10 cellular contexts compared by ENCODE assay signal in the genomic region with DNA sequence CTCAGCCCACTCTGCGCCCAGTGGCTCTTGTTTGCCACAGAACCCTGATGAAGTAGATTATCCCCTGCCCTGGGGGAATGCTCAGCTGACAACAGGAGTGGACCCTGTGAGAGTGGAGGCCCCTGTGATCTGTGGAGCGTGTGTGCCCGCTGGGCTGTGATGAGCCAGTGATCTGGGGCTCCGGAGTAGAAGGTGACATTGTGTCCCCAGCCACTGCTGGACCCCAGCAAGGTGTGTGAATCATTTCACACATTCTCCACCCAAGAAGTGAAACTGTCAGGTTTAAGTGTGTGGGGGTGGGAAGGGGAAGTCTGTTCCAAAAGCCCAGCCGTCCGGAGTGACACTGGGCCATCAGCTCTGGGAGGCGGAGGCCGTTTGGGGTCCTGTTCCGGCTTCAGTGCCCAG. TPM values are rescaled to one million over a fixed set of nuclear protein-coding genes. Genes with fewer than 3 reads are reported as not detected.
DNase-seq lines count a peak whose midpoint lies in the region; ATAC-seq and TF ChIP-seq lines count a peak whose summit lies in the region.
"Had no signal": no experiment of that assay in that cellular context is flagged by ENCODE, and none has a peak within 500 bp of the region (broad histone marks: within the 10 kb centered on the region; RNA-seq: fewer than 3 reads in every experiment).

No MANE protein-coding gene starts in this region.

- H4K20me1 ChIP-seq in Karpas-422 (ENCODE audit: insufficient read depth, low read depth, low read length) = peaks cover 9% of the 10 kb centered on the region; the same call in 1 of the 2 replicates

- DNase-seq in GM10266 (ENCODE audit: extremely low spot score) (peak; percentile 76), Karpas-422 (peak; percentile 63), right atrium auricular region (ENCODE audit: low spot score) (no peak), C1 segment of cervical spinal cord (lab: John Stamatoyannopoulos, UW) (no peak), NCI-H1436 treated with DMSO at 0.1 percent for 48 hours (lab: John Stamatoyannopoulos, UW) (no peak), suprapubic skin (ENCODE audit: low spot score in 2 of 2) (no peak), NCI-H187 treated with DMSO at 0.1 percent for 48 hours (lab: John Stamatoyannopoulos, UW) (no peak)
- DNase-seq: foreskin fibroblast, GDM1 had no signal

- WGBS in suprapubic skin = 94% methylated on average over 7 of the region's 9 CpGs

- H2AFZ ChIP-seq in Karpas-422 (ENCODE audit: low read length) = no peak overlapping the region

- peak overlapping the region; percentile 75 for H3K27ac ChIP-seq in Karpas-422 (ENCODE audit: low read length)
- H3K27ac ChIP-seq in right atrium auricular region = peak overlapping the region; percentile 92 to 94
- no peak overlapping the region for H3K27ac ChIP-seq in suprapubic skin

- TF ChIP-seq POLR2A in suprapubic skin (IDR thresholded peaks at IDR 0.05) = no peak

- H3K9me3 ChIP-seq in Karpas-422 (ENCODE audit: low read length) = no peaks in the 10 kb centered on the region
- H3K9me3 ChIP-seq in right atrium auricular region = no peaks in the 10 kb centered on the region
- H3K9me3 ChIP-seq in suprapubic skin = no peaks in the 10 kb centered on the region

- H3K36me3 ChIP-seq in Karpas-422 (ENCODE audit: insufficient read depth, low read length) = no peaks in the 10 kb centered on the region
- H3K36me3 ChIP-seq in right atrium auricular region = no peaks in the 10 kb centered on the region
- H3K36me3 ChIP-seq in suprapubic skin = no peaks in the 10 kb centered on the region

- TF ChIP-seq CTCF in GM10266 (IDR thresholded peaks at IDR 0.05; ENCODE audit: control insufficient read depth, insufficient read depth, low read depth, missing control alignments) = no peak
- no peak for TF ChIP-seq CTCF in right atrium auricular region (IDR thresholded peaks at IDR 0.05)
- no peak for TF ChIP-seq CTCF in suprapubic skin (IDR thresholded peaks at IDR 0.05)

- H3K9me2 ChIP-seq in Karpas-422 (replicated peaks; ENCODE audit: insufficient read depth, low read length) = no peaks in the 10 kb centered on the region

- H3K27me3 ChIP-seq in Karpas-422 (ENCODE audit: low read length) (no peaks in the 10 kb centered on the region), right atrium auricular region (no peaks in the 10 kb centered on the region), suprapubic skin (no peaks in the 10 kb centered on the region)

- peak overlapping the region; percentile 70 for H3K4me2 ChIP-seq in Karpas-422 (ENCODE audit: low read depth, low read length, poor library complexity, severe bottlenecking)

- TF ChIP-seq EP300 in suprapubic skin (IDR thresholded peaks at IDR 0.05) = no peak

- H3K4me3 ChIP-seq in Karpas-422 (ENCODE audit: low read length) = peak overlapping the region; percentile 53; the same call in 1 of the 2 replicates
- no peak overlapping the region for H3K4me3 ChIP-seq in right atrium auricular region
- H3K4me3 ChIP-seq in suprapubic skin = no peak overlapping the region

- H3K4me1 ChIP-seq in Karpas-422 (ENCODE audit: low read length) (peaks cover 50% of the 10 kb centered on the region), right atrium auricular region (peaks cover 0 to 84% of the 10 kb centered on the region in 2 donors), suprapubic skin (peaks cover 74% of the 10 kb centered on the region)

- H3K79me2 ChIP-seq in Karpas-422 (ENCODE audit: low read length) = no peaks in the 10 kb centered on the region

- ATAC-seq in GM19463 (IDR thresholded peaks at IDR 0.05; ENCODE audit: unreplicated experiment) = peak; percentile 51

- H3K9ac ChIP-seq in Karpas-422 (ENCODE audit: low read length) = peak overlapping the region; percentile 59

RNA-seq across cellular contexts. Expression of gene GRAMD4, which starts 33.1 kb away (rescaled TPM):
- total RNA-seq in Karpas-422 (2014; rRNA removed; shearing (Covaris generic); ENCODE audit: low replicate concordance) = 29.0 and 43.1 TPM in 2 replicates
- 10 to 100 TPM; 29.1 to 31.6 TPM for total RNA-seq in right atrium auricular region
- total RNA-seq in suprapubic skin = 100 to 1,000 TPM in 3 of 4 donors, 10 to 100 TPM in 1; 64.1 to 230 (median 164) TPM

RNA-seq across cellular contexts. Expression of gene CELSR1, which starts 49.6 kb away (rescaled TPM):
- total RNA-seq in Karpas-422 (2014; rRNA removed; shearing (Covaris generic); ENCODE audit: low replicate concordance) = 0.11 and 0.51 TPM in 2 replicates
- total RNA-seq in right atrium auricular region (1 to 10 TPM; 7.1 to 9.6 TPM), suprapubic skin (100 to 1,000 TPM in 1 of 4 donors, 10 to 100 TPM in 3; 75.6 to 102 (median 77.5) TPM)

Comparison
In these comparisons a context has a peak if more than half of its experiments do, and no peak if none do; other contexts are left out.
1. DNase-seq: peak in GM10266 (single experiment) and Karpas-422 (single experiment); none in right atrium auricular region (single experiment), C1 segment of cervical spinal cord (0 of 14), NCI-H1436 treated with DMSO at 0.1 percent for 48 hours (single experiment), suprapubic skin (0 of 2) and NCI-H187 treated with DMSO at 0.1 percent for 48 hours (single experiment).
2. RNA of gene CELSR1, which starts 49.6 kb away (total RNA-seq): 75.6 to 102 TPM in suprapubic skin; 7.1 to 9.6 TPM in right atrium auricular region and 0.11 to 0.51 TPM in Karpas-422; every median in the first group is over 4 times any median in the second.